Comparison of ENCODE assay signal across 1 cellular context in the genomic region with DNA sequence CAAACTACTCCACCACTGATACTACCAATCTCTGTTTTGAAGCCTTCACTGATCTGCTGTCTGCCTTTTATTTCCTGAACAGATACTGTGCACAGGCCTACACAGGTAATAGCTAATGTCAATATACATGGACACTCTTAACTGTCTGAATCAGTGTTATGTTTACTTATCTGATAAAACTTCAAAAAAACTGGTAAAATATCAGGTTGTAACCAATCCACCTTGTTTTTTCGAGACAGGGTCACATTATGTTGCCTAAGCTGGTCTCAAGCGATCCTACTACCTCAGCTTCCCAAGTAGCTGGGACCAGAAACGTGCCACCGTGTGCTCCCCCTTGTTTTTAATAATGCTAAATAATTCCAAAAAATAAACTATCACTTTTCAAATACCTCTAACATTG.
TF ChIP-seq lines count a peak whose summit lies in the region.

No MANE protein-coding gene starts in this region.

TF ChIP-seq in HepG2, 621 proteins besides CTCF, POLR2A, EP300 and RAD21 (continued from another document):
- TF ChIP-seq, protein P1, sequence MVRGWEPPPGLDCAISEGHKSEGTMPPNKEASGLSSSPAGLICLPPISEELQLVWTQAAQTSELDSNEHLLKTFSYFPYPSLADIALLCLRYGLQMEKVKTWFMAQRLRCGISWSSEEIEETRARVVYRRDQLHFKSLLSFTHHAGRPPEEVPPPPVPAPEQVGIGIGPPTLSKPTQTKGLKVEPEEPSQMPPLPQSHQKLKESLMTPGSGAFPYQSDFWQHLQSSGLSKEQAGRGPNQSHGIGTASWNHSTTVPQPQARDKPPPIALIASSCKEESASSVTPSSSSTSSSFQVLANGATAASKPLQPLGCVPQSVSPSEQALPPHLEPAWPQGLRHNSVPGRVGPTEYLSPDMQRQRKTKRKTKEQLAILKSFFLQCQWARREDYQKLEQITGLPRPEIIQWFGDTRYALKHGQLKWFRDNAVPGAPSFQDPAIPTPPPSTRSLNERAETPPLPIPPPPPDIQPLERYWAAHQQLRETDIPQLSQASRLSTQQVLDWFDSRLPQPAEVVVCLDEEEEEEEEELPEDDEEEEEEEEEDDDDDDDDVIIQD (CRISPR knock-in tag; IDR thresholded peaks at IDR 0.05; ENCODE audit: low read depth): peak; percentile 94
- TF ChIP-seq HDAC1 (CRISPR knock-in tag; IDR thresholded peaks at IDR 0.05) (no peak; the same call in 1 of the 2 replicates), ZNF264 (CRISPR knock-in tag; IDR thresholded peaks at IDR 0.05) (peak; percentile 16; the same call in 1 of the 2 replicates), RBM22 (optimal IDR thresholded peaks at IDR 0.05; ENCODE audit: low read length) (peak; percentile 91), SIX1 (CRISPR knock-in tag; IDR thresholded peaks at IDR 0.05; ENCODE audit: borderline replicate concordance) (peak; percentile 55; the same call in 1 of the 2 replicates), ZSCAN29 (CRISPR knock-in tag; conservative IDR thresholded peaks at IDR 0.05) (peak; percentile 94), ZBTB38 (CRISPR knock-in tag; IDR thresholded peaks at IDR 0.05) (peak; percentile 61; the same call in 1 of the 2 replicates), FOXO1 (CRISPR knock-in tag; IDR thresholded peaks at IDR 0.05) (peak; percentile 38; the same call in 1 of the 2 replicates), STAG1 (CRISPR knock-in tag; IDR thresholded peaks at IDR 0.05) (peak; percentile 38), GFI1 (CRISPR knock-in tag; IDR thresholded peaks at IDR 0.05; ENCODE audit: borderline replicate concordance) (peak; percentile 97), FOXK1 (CRISPR knock-in tag; IDR thresholded peaks at IDR 0.05; ENCODE audit: borderline replicate concordance, low read depth) (0 out of 2 replicates have a peak, but pooled peaks have one; percentile 4), NCOA1 (CRISPR knock-in tag; IDR thresholded peaks at IDR 0.05) (0 out of 2 replicates have a peak, but pooled peaks have one; percentile 2), SOX5 (CRISPR knock-in tag; IDR thresholded peaks at IDR 0.05; ENCODE audit: borderline replicate concordance) (peak; percentile 34; the same call in 1 of the 2 replicates), ZNF180 (CRISPR knock-in tag; IDR thresholded peaks at IDR 0.05; ENCODE audit: borderline replicate concordance, low read depth) (no peak), TCF7 (IDR thresholded peaks at IDR 0.05; ENCODE audit: low read depth) (peak; percentile 56), CENPBD1 (CRISPR knock-in tag; IDR thresholded peaks at IDR 0.05; ENCODE audit: borderline replicate concordance, low read depth) (no peak), POGZ (CRISPR knock-in tag; IDR thresholded peaks at IDR 0.05) (peak; percentile 33; the same call in 1 of the 2 replicates), HMG20A (CRISPR knock-in tag; IDR thresholded peaks at IDR 0.05; ENCODE audit: borderline replicate concordance) (peak; percentile 35; the same call in 1 of the 2 replicates), KMT2B (CRISPR knock-in tag; IDR thresholded peaks at IDR 0.05) (0 out of 2 replicates have a peak, but pooled peaks have one; percentile 16), NBN (conservative IDR thresholded peaks at IDR 0.05) (no peak), TEAD3 (CRISPR knock-in tag; optimal IDR thresholded peaks at IDR 0.05; ENCODE audit: borderline replicate concordance) (peak; percentile 17), FOXJ3 (CRISPR knock-in tag; IDR thresholded peaks at IDR 0.05; ENCODE audit: borderline replicate concordance) (peak; percentile 46; the same call in 1 of the 2 replicates), MED1 (CRISPR knock-in tag; IDR thresholded peaks at IDR 0.05) (peak; percentile 29; the same call in 1 of the 2 replicates), KLF12 (CRISPR knock-in tag; IDR thresholded peaks at IDR 0.05; ENCODE audit: borderline replicate concordance) (peak; percentile 17; the same call in 1 of the 2 replicates)
- TF ChIP-seq, protein P2, sequence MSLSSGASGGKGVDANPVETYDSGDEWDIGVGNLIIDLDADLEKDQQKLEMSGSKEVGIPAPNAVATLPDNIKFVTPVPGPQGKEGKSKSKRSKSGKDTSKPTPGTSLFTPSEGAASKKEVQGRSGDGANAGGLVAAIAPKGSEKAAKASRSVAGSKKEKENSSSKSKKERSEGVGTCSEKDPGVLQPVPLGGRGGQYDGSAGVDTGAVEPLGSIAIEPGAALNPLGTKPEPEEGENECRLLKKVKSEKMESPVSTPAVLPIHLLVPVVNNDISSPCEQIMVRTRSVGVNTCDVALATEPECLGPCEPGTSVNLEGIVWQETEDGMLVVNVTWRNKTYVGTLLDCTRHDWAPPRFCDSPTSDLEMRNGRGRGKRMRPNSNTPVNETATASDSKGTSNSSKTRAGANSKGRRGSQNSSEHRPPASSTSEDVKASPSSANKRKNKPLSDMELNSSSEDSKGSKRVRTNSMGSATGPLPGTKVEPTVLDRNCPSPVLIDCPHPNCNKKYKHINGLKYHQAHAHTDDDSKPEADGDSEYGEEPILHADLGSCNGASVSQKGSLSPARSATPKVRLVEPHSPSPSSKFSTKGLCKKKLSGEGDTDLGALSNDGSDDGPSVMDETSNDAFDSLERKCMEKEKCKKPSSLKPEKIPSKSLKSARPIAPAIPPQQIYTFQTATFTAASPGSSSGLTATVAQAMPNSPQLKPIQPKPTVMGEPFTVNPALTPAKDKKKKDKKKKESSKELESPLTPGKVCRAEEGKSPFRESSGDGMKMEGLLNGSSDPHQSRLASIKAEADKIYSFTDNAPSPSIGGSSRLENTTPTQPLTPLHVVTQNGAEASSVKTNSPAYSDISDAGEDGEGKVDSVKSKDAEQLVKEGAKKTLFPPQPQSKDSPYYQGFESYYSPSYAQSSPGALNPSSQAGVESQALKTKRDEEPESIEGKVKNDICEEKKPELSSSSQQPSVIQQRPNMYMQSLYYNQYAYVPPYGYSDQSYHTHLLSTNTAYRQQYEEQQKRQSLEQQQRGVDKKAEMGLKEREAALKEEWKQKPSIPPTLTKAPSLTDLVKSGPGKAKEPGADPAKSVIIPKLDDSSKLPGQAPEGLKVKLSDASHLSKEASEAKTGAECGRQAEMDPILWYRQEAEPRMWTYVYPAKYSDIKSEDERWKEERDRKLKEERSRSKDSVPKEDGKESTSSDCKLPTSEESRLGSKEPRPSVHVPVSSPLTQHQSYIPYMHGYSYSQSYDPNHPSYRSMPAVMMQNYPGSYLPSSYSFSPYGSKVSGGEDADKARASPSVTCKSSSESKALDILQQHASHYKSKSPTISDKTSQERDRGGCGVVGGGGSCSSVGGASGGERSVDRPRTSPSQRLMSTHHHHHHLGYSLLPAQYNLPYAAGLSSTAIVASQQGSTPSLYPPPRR (CRISPR knock-in tag; IDR thresholded peaks at IDR 0.05; ENCODE audit: borderline replicate concordance): peak; percentile 69; the same call in 1 of the 2 replicates
- TF ChIP-seq, protein P3, sequence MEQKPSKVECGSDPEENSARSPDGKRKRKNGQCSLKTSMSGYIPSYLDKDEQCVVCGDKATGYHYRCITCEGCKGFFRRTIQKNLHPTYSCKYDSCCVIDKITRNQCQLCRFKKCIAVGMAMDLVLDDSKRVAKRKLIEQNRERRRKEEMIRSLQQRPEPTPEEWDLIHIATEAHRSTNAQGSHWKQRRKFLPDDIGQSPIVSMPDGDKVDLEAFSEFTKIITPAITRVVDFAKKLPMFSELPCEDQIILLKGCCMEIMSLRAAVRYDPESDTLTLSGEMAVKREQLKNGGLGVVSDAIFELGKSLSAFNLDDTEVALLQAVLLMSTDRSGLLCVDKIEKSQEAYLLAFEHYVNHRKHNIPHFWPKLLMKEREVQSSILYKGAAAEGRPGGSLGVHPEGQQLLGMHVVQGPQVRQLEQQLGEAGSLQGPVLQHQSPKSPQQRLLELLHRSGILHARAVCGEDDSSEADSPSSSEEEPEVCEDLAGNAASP (CRISPR knock-in tag; IDR thresholded peaks at IDR 0.05; ENCODE audit: borderline replicate concordance): peak; percentile 34; the same call in 1 of the 2 replicates
- TF ChIP-seq, protein P4, sequence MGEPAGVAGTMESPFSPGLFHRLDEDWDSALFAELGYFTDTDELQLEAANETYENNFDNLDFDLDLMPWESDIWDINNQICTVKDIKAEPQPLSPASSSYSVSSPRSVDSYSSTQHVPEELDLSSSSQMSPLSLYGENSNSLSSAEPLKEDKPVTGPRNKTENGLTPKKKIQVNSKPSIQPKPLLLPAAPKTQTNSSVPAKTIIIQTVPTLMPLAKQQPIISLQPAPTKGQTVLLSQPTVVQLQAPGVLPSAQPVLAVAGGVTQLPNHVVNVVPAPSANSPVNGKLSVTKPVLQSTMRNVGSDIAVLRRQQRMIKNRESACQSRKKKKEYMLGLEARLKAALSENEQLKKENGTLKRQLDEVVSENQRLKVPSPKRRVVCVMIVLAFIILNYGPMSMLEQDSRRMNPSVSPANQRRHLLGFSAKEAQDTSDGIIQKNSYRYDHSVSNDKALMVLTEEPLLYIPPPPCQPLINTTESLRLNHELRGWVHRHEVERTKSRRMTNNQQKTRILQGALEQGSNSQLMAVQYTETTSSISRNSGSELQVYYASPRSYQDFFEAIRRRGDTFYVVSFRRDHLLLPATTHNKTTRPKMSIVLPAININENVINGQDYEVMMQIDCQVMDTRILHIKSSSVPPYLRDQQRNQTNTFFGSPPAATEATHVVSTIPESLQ (CRISPR knock-in tag; conservative IDR thresholded peaks at IDR 0.05): no peak
- TF ChIP-seq, protein P5, sequence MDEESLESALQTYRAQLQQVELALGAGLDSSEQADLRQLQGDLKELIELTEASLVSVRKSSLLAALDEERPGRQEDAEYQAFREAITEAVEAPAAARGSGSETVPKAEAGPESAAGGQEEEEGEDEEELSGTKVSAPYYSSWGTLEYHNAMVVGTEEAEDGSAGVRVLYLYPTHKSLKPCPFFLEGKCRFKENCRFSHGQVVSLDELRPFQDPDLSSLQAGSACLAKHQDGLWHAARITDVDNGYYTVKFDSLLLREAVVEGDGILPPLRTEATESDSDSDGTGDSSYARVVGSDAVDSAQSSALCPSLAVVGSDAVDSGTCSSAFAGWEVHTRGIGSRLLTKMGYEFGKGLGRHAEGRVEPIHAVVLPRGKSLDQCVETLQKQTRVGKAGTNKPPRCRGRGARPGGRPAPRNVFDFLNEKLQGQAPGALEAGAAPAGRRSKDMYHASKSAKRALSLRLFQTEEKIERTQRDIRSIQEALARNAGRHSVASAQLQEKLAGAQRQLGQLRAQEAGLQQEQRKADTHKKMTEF (CRISPR knock-in tag; IDR thresholded peaks at IDR 0.05): peak; percentile 44; the same call in 1 of the 2 replicates
- TF ChIP-seq, protein P6, sequence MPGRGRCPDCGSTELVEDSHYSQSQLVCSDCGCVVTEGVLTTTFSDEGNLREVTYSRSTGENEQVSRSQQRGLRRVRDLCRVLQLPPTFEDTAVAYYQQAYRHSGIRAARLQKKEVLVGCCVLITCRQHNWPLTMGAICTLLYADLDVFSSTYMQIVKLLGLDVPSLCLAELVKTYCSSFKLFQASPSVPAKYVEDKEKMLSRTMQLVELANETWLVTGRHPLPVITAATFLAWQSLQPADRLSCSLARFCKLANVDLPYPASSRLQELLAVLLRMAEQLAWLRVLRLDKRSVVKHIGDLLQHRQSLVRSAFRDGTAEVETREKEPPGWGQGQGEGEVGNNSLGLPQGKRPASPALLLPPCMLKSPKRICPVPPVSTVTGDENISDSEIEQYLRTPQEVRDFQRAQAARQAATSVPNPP (CRISPR knock-in tag; IDR thresholded peaks at IDR 0.05): no peak
TF ChIP-seq in HepG2: peak in this region for 58.
